ENCODE assay signal across 8 cellular contexts in genomic region chr16:74726736-74727135, GRCh38. TPM values are rescaled to one million over a fixed set of nuclear protein-coding genes. Genes with fewer than 3 reads are reported as not detected.
A peak's percentile ranks its signal among the peaks of the same experiment; 100 is the strongest.
DNase-seq lines count a peak whose midpoint lies in the region; ATAC-seq and TF ChIP-seq lines count a peak whose summit lies in the region.

No MANE protein-coding gene starts in this region.

- POLR2A ChIA-PET in PC-3 (lab: Charles Lee; ENCODE audit: unreplicated experiment): no interaction called here

- no peak overlapping the region for H2BK12ac ChIP-seq in mesenchymal stem cell (ENCODE audit: low read length in 2 of 2)

- no peak overlapping the region for H2BK5ac ChIP-seq in mesenchymal stem cell (ENCODE audit: low read depth, low read length, poor library complexity, severe bottlenecking)

- H3K14ac ChIP-seq in mesenchymal stem cell (ENCODE audit: low read length in 2 of 2): no peak overlapping the region

- H3K79me1 ChIP-seq in mesenchymal stem cell (replicated peaks; ENCODE audit: low read length, poor library complexity, severe bottlenecking): no peaks in the 10 kb centered on the region

- no peaks in the 10 kb centered on the region for H3K36me3 ChIP-seq in PC-3 (ENCODE audit: low read depth, low read length)
- H3K36me3 ChIP-seq in mesenchymal stem cell (ENCODE audit: control insufficient read depth in 1 of 2, insufficient read depth in 2 of 2, low read depth in 1 of 2, low read length in 2 of 2): no peaks in the 10 kb centered on the region

- H3K4me2 ChIP-seq in PC-3 (ENCODE audit: low read length) (no peak overlapping the region), mesenchymal stem cell (ENCODE audit: low read length, poor library complexity, severe bottlenecking) (no peak overlapping the region)

- 23% methylated on average over 2 of the region's 2 CpGs for WGBS in mesenchymal stem cell

- H3K9me3 ChIP-seq in PC-3 (ENCODE audit: low read length): no peaks in the 10 kb centered on the region
- peaks cover 8% of the 10 kb centered on the region for H3K9me3 ChIP-seq in mesenchymal stem cell (ENCODE audit: control insufficient read depth, low read length)

- no peak overlapping the region for H3K9ac ChIP-seq in PC-3 (ENCODE audit: low read length)
- H3K9ac ChIP-seq in mesenchymal stem cell (ENCODE audit: low read length): no peak overlapping the region

- H3K23ac ChIP-seq in mesenchymal stem cell (ENCODE audit: low read length in 2 of 2): no peak overlapping the region

- H3K4ac ChIP-seq in mesenchymal stem cell (ENCODE audit: low read depth in 1 of 2, low read length in 2 of 2): no peak overlapping the region

- no peak overlapping the region for H3K18ac ChIP-seq in mesenchymal stem cell (ENCODE audit: low read depth in 1 of 2, low read length in 2 of 2)

- no peak overlapping the region for H2BK15ac ChIP-seq in mesenchymal stem cell (ENCODE audit: low read depth, poor library complexity, severe bottlenecking)

- H3K27ac ChIP-seq in PC-3 (ENCODE audit: low read length) (no peak overlapping the region), dorsolateral prefrontal cortex (peak overlapping the region in 56 of 59 donors; percentile 40 to 100 (median 98)), mesenchymal stem cell (ENCODE audit: low read length, poor library complexity, severe bottlenecking) (no peak overlapping the region)

- no peak overlapping the region for H2BK120ac ChIP-seq in mesenchymal stem cell (ENCODE audit: low read depth, low read length)

- peak; percentile 35 for DNase-seq in NOMO-1 treated with DMSO at 0.1 percent for 48 hours (lab: John Stamatoyannopoulos, UW; ENCODE audit: unreplicated experiment)
- DNase-seq in NOMO-1 treated with dmso at 0.1 percent for 144 hours (lab: John Stamatoyannopoulos, UW; ENCODE audit: unreplicated experiment): no peak
- peak; percentile 66 for DNase-seq in PC-3
- DNase-seq in dorsolateral prefrontal cortex: no peak
- peak; percentile 26 to 40 for DNase-seq in stimulated activated CD4-positive, alpha-beta T cell treated with anti-CD3 and anti-CD28 coated beads, Interleukin-4, amount 100 ng/mL, for 48 hours (ENCODE audit: low read depth in 2 of 2)
- no peak for DNase-seq in mesenchymal stem cell
- no peak for DNase-seq in NCI-H2196 (lab: John Stamatoyannopoulos, UW; ENCODE audit: unreplicated experiment)

- H3K4me1 ChIP-seq in PC-3 (ENCODE audit: insufficient read depth, low read length) (peaks cover 17% of the 10 kb centered on the region), mesenchymal stem cell (ENCODE audit: control insufficient read depth, insufficient read depth, low read depth, low read length) (peaks cover 18% of the 10 kb centered on the region)

- H4K8ac ChIP-seq in mesenchymal stem cell (ENCODE audit: low read length): no peak overlapping the region

- no peak overlapping the region for H3K4me3 ChIP-seq in PC-3 (ENCODE audit: low read length)
- no peak overlapping the region for H3K4me3 ChIP-seq in dorsolateral prefrontal cortex
- no peak overlapping the region for H3K4me3 ChIP-seq in mesenchymal stem cell (ENCODE audit: insufficient read depth in 1 of 2, low read depth in 1 of 2, low read length in 2 of 2)

- no peak overlapping the region for H2AFZ ChIP-seq in PC-3 (ENCODE audit: low read length)
- no peak overlapping the region for H2AFZ ChIP-seq in mesenchymal stem cell (ENCODE audit: low read depth, low read length)

- CTCF ChIA-PET in PC-3 (lab: Charles Lee): interaction anchor here (0.5 kb wide), 1 partner anchor 402 kb away, joined by 4 read pairs; no protein-coding TSS in a partner anchor

- H4K20me1 ChIP-seq in PC-3 (ENCODE audit: low read length): no peaks in the 10 kb centered on the region

- H3K27me3 ChIP-seq in PC-3 (ENCODE audit: low read length) (no peaks in the 10 kb centered on the region), dorsolateral prefrontal cortex (no peaks in the 10 kb centered on the region), mesenchymal stem cell (ENCODE audit: control insufficient read depth in 1 of 2, insufficient read depth in 1 of 2, low read length in 2 of 2) (peaks cover 0 to 21% of the 10 kb centered on the region in 2 experiments)

- H3K79me2 ChIP-seq in PC-3 (ENCODE audit: low read length): no peaks in the 10 kb centered on the region

- intact Hi-C loops in PC-3 (cut with micrococcal nuclease): no loop called here
- intact Hi-C loops in dorsolateral prefrontal cortex (cut with DNase I): loop anchor here in 1 of 2 donors (1.0 kb wide), 1 partner anchor 48 kb away; the partner anchor contains the start of gene FA2H

- no peak overlapping the region for H2AK5ac ChIP-seq in mesenchymal stem cell (ENCODE audit: low read length, severe bottlenecking)

- no peaks in the 10 kb centered on the region for H3F3A ChIP-seq in PC-3 (ENCODE audit: low read length, unreplicated experiment)

- ATAC-seq in PC-3: peak; percentile 55; the same call in 1 of the 2 replicates
- no peak for ATAC-seq in GM21619 (IDR thresholded peaks at IDR 0.05; ENCODE audit: unreplicated experiment)

- TF ChIP-seq CTCF in PC-3 (conservative IDR thresholded peaks at IDR 0.05; ENCODE audit: low read depth, low read length) (peak; percentile 63), dorsolateral prefrontal cortex (IDR thresholded peaks at IDR 0.05 in 54 of 56, conservative IDR thresholded peaks at IDR 0.05 in 2 of 56; ENCODE audit: low read depth in 1 of 56, partially characterized antibody in 56 of 56) (peak in 14 of 56 donors; percentile 9 to 32 (median 18))

- no peak overlapping the region for H4K91ac ChIP-seq in mesenchymal stem cell (ENCODE audit: low read length)

- H3K9me2 ChIP-seq in PC-3 (replicated peaks; ENCODE audit: low read length): no peaks in the 10 kb centered on the region

- BruUV-seq in PC-3 (replicated peaks; lab: Mats Ljungman, UMichigan): no TSS peak

RNA-seq across cellular contexts. Expression of gene MLKL, which starts 26.1 kb away (rescaled TPM):
- total RNA-seq in PC-3 (2014; rRNA removed): 29.6 and 30.9 TPM in 2 replicates
- 10 to 100 TPM in 13 of 120 experiments, 1 to 10 TPM in 107; 1.3 to 18.4 (median 4.9) TPM for total RNA-seq in dorsolateral prefrontal cortex
- polyA plus RNA-seq in mesenchymal stem cell (2013, experiment 1 of 2): 7.4 TPM
- 7.1 TPM for polyA plus RNA-seq in mesenchymal stem cell (2013, experiment 2 of 2)

RNA-seq across cellular contexts. Expression of gene FA2H, which starts 47.9 kb away (rescaled TPM):
- total RNA-seq in PC-3 (2014; rRNA removed) (3.9 and 6.2 TPM in 2 replicates), dorsolateral prefrontal cortex (100 to 1,000 TPM in 11 of 120 experiments, 10 to 100 TPM in 106, 1 to 10 TPM in 3; 7.4 to 185 (median 44.7) TPM)
- polyA plus RNA-seq in mesenchymal stem cell (2013, experiment 1 of 2): not detected
- polyA plus RNA-seq in mesenchymal stem cell (2013, experiment 2 of 2): not detected

Comparison
In these comparisons a context has a peak if more than half of its experiments do, and no peak if none do; other contexts are left out.
1. DNase-seq: peak in NOMO-1 treated with DMSO at 0.1 percent for 48 hours (single experiment), PC-3 (single experiment) and stimulated activated CD4-positive, alpha-beta T cell treated with anti-CD3 and anti-CD28 coated beads, Interleukin-4, amount 100 ng/mL, for 48 hours (2 of 2); none in NOMO-1 treated with dmso at 0.1 percent for 144 hours (single experiment), dorsolateral prefrontal cortex (0 of 10), mesenchymal stem cell (single experiment) and NCI-H2196 (single experiment).
2. H3K27ac ChIP-seq: peak in dorsolateral prefrontal cortex (56 of 59); none in PC-3 (single experiment) and mesenchymal stem cell (single experiment).